Comparison of ENCODE assay signal across 11 cellular contexts in the genomic region with DNA sequence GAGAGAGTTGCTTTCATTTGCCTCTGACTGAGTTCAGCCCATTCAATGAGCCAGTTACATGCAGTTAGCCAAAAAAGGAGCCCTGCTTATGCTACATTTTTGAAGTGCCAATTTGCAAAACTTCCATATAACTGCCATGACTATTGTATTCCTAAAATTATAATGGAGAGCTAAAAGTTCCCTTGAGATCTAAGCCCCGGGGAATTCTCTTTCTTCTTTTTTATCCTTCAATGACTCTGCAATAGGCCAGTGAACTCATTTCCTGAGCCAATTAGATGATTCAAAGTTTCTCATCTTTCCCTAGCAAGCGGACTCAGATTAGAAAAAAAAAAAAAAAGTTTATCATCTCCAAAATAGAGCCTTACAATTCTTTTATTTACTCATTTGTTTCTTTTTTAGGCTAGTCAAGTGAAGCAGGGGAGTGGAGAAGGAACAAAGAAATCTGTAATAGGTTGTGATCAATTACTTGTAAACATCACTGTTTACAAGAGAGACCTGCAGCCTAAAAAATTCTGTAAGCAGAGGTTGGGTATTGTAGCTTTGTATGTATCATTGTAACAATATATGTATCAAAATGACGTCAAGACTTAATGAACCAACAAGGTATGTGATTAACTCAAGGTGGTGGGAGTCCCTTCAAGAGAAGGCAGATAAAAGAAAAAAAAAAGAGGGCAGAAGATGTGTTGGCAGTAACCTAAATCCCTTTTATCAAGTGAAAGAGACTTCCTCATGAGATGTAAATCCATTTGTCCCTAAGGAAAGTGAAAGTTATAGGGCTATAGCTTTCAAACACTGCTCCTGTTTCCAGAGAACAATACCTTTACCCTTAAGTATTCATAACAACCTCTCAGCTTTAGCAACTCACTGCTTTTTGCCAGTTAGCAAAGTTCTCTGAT. TPM values are rescaled to one million over a fixed set of nuclear protein-coding genes. Genes with fewer than 3 reads are reported as not detected.
A peak's percentile ranks its signal among the peaks of the same experiment; 100 is the strongest.
DNase-seq lines count a peak whose midpoint lies in the region; ATAC-seq and TF ChIP-seq lines count a peak whose summit lies in the region.
"Had no signal": no experiment of that assay in that cellular context is flagged by ENCODE, and none has a peak within 500 bp of the region (broad histone marks: within the 10 kb centered on the region; RNA-seq: fewer than 3 reads in every experiment).

No MANE protein-coding gene starts in this region.

- ATAC-seq in psoas muscle: peak in 1 of 4 donors; percentile 47
- ATAC-seq in GM19328 (IDR thresholded peaks at IDR 0.05; ENCODE audit: unreplicated experiment): no peak
- ATAC-seq: A549 had no signal

- peaks cover 10% of the 10 kb centered on the region for H3K4me1 ChIP-seq in psoas muscle
- H3K4me1 ChIP-seq: A549 had no signal

- H3K27ac ChIP-seq in psoas muscle: peak overlapping the region; percentile 38
- H3K27ac ChIP-seq: A549 had no signal

- WGBS in psoas muscle, 3 donors: 31 to 55% (median 44%) methylated on average over 3 of the region's 3 CpGs

- H3K4me3 ChIP-seq in psoas muscle: no peak overlapping the region
- H3K4me3 ChIP-seq: A549 had no signal

- intact Hi-C loops in psoas muscle (cut with DNase I): loop anchor here in 1 of 2 donors (5.0 kb wide), 1 partner anchor 50 kb away; the partner anchor contains the start of gene TENT2

- no peaks in the 10 kb centered on the region for H3K27me3 ChIP-seq in psoas muscle (ENCODE audit: insufficient read depth in 3 of 3, low read length in 2 of 3)

- H3K36me3 ChIP-seq in psoas muscle (ENCODE audit: insufficient read depth in 1 of 2, low read depth in 1 of 2): no peaks in the 10 kb centered on the region

- no peaks in the 10 kb centered on the region for H3K9me3 ChIP-seq in psoas muscle
- H3K9me3 ChIP-seq: A549 had no signal

- DNase-seq in NCI-H2227 treated with DMSO at 0.1 percent for 48 hours (lab: John Stamatoyannopoulos, UW) (peak; percentile 7), NCI-H2227 (lab: John Stamatoyannopoulos, UW; ENCODE audit: unreplicated experiment) (no peak), OCI-M1 (lab: John Stamatoyannopoulos, UW) (peak; percentile 77), dedifferentiated amniotic fluid mesenchymal stem cell (ENCODE audit: extremely low spot score) (peak; percentile 65), psoas muscle (no peak), pons (ENCODE audit: low spot score) (no peak), hypothalamus (lab: John Stamatoyannopoulos, UW) (no peak)
- DNase-seq: activated T-cell treated with anti-CD3 and anti-CD28 coated beads, Interleukin-2, amount 50 U/mL, for 4 hours; NCI-H1048 had no signal

- no peak for TF ChIP-seq CTCF in psoas muscle (IDR thresholded peaks at IDR 0.05)

RNA-seq across cellular contexts. Expression of gene HOMER1, which starts 48.7 kb away (rescaled TPM):
- 10 to 100 TPM; 32.7 to 52.4 (median 36.2) TPM for total RNA-seq in psoas muscle
- polyA plus RNA-seq in psoas muscle: 10 to 100 TPM in 2 of 3 donors, 1 to 10 TPM in 1; 3.2 to 36.5 (median 11.1) TPM

RNA-seq across cellular contexts. Expression of gene TENT2, which starts 49.6 kb away (rescaled TPM):
- total RNA-seq in psoas muscle: 10 to 100 TPM; 24.4 to 43.2 (median 29.0) TPM
- polyA plus RNA-seq in psoas muscle: 10 to 100 TPM in 1 of 3 donors, 1 to 10 TPM in 2; 9.4 to 16.8 (median 9.7) TPM

Comparison
In these comparisons a context has a peak if more than half of its experiments do, and no peak if none do; other contexts are left out.
1. DNase-seq: peak in NCI-H2227 treated with DMSO at 0.1 percent for 48 hours (single experiment), OCI-M1 (single experiment) and dedifferentiated amniotic fluid mesenchymal stem cell (single experiment); none in NCI-H2227 (single experiment), psoas muscle (0 of 2), pons (single experiment) and hypothalamus (0 of 51).